ENCODE assay signal across 14 cellular contexts in the genomic region with DNA sequence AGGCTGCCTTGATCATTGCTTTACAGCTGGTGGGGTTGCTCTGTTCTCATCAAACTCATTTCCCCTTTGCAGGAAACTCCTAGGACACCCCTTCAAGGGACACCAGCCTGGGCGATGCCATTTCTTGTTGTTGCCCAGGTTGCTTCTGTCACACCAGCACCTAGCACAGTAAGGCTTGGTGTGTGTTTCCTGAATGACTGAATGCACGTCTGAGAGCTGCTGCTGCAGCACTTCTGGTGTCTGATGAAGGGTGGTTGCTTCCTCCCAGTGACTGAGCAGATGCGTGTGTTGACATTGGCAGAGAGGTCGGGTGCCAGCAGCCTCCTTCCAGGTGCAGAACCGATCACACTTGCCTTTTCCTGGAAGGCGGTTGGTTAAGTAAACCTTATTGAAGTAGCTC.
DNase-seq lines count a peak whose midpoint lies in the region; ATAC-seq, FAIRE-seq and TF ChIP-seq lines count a peak whose summit lies in the region.
"Had no signal": no experiment of that assay in that cellular context is flagged by ENCODE, and none has a peak within 500 bp of the region (broad histone marks: within the 10 kb centered on the region; RNA-seq: fewer than 3 reads in every experiment).

No MANE protein-coding gene starts in this region.

- no peak for TF ChIP-seq POLR2A in GM12892 (IDR thresholded peaks at IDR 0.05; ENCODE audit: low read depth, low read length)

- ATAC-seq in GM19023 (IDR thresholded peaks at IDR 0.05; ENCODE audit: unreplicated experiment) = no peak

- FAIRE-seq in islet of Langerhans (lab: Jason Lieb, UNC) (peak; percentile 98), GM12892 (lab: Jason Lieb, UNC) (no peak)
- FAIRE-seq: frontal cortex had no signal

- DNase-seq in DMS 273 (lab: John Stamatoyannopoulos, UW; ENCODE audit: unreplicated experiment) (peak; percentile 77), NCI-H1417 treated with DMSO at 0.1 percent for 48 hours (lab: John Stamatoyannopoulos, UW) (peak; percentile 67), NCI-H748 treated with DMSO at 0.1 percent for 48 hours (lab: John Stamatoyannopoulos, UW) (peak; percentile 57), GM12892 (ENCODE audit: insufficient read length) (no peak), AG08396 (ENCODE audit: low spot score) (no peak)
- DNase-seq in activated naive CD4-positive, alpha-beta T cell (lab: John Stamatoyannopoulos, UW) = no peak
- DNase-seq: activated naive CD4-positive, alpha-beta T cell treated with anti-CD3 and anti-CD28 coated beads, Interleukin-2, amount 10 ng/mL, durations not matched to agents 7 days and 5 days; DND-41; effector memory CD4-positive, alpha-beta T cell; immature natural killer cell; Right ventricle myocardium superior had no signal

Comparison
In these comparisons a context has a peak if more than half of its experiments do, and no peak if none do; other contexts are left out.
1. DNase-seq: peak in DMS 273 (single experiment), NCI-H1417 treated with DMSO at 0.1 percent for 48 hours (single experiment) and NCI-H748 treated with DMSO at 0.1 percent for 48 hours (single experiment); none in GM12892 (single experiment), AG08396 (single experiment) and activated naive CD4-positive, alpha-beta T cell (0 of 4).